ENCODE assay signal across 9 cellular contexts in genomic region chr4:146342600-146343192, GRCh38.
A peak's percentile ranks its signal among the peaks of the same experiment; 100 is the strongest.
DNase-seq lines count a peak whose midpoint lies in the region; ATAC-seq, FAIRE-seq and TF ChIP-seq lines count a peak whose summit lies in the region.
"Had no signal": no experiment of that assay in that cellular context is flagged by ENCODE, and none has a peak within 500 bp of the region (broad histone marks: within the 10 kb centered on the region; RNA-seq: fewer than 3 reads in every experiment).

No MANE protein-coding gene starts in this region.

- no peak overlapping the region for H2AFZ ChIP-seq in HepG2 (ENCODE audit: low read length)

- intact Hi-C loops in HepG2 (cut with micrococcal nuclease; ENCODE audit: unreplicated experiment), result loop anchor here (1.0 to 5.0 kb wide), 4 partner anchors 180 to 755 kb away; partner anchors contain the start of genes POU4F2 and SLC10A7

- H3K9ac ChIP-seq in HepG2 (ENCODE audit: insufficient read depth, low read depth, low read length), result no peak overlapping the region

- 78% methylated on average over 1 of the region's 1 CpG for WGBS in HepG2 (ENCODE audit: low lambda C conversion rate)

- POLR2A ChIA-PET in HepG2 (lab: Yijun Ruan, JAX), result no interaction called here

- H3K4me3 Mint-ChIP-seq in activated naive CD8-positive, alpha-beta T cell treated with anti-CD3 and anti-CD28 coated beads, Interleukin-2, amount 50 U/mL, for 24 hours, result no peak overlapping the region
- H3K4me3 Mint-ChIP-seq in activated naive CD8-positive, alpha-beta T cell treated with anti-CD3 and anti-CD28 coated beads for 36 hours, result no peak overlapping the region
- H3K4me3 Mint-ChIP-seq: activated naive CD8-positive, alpha-beta T cell had no signal

- BruUV-seq in HepG2 (replicated peaks; lab: Mats Ljungman, UMichigan), result no TSS peak

- CTCF ChIA-PET in HepG2 (lab: Yijun Ruan, JAX; ENCODE audit: low intra/inter-chr PET ratio, low total read pairs), result interaction anchor here (3.2 kb wide), 1 partner anchor 574 kb away, joined by 16 read pairs; no protein-coding TSS in a partner anchor

- no peak overlapping the region for H3K27ac ChIP-seq in HepG2 (ENCODE audit: extremely low read length, insufficient read depth, low read length)

- no peak for TF ChIP-seq POLR2A in NB4 (IDR thresholded peaks at IDR 0.05; ENCODE audit: extremely low read depth, insufficient read length)
- no peak for TF ChIP-seq POLR2A in HepG2 (IDR thresholded peaks at IDR 0.05; ENCODE audit: insufficient read depth in 1 of 2, low read depth in 2 of 2, low read length in 2 of 2)

- TF ChIP-seq EP300 in HepG2 (IDR thresholded peaks at IDR 0.05; ENCODE audit: low read depth in 2 of 2, low read length in 2 of 2) (no peak), HepG2 (CRISPR knock-in tag; IDR thresholded peaks at IDR 0.05; ENCODE audit: borderline replicate concordance) (no peak)

- FAIRE-seq in HepG2 (lab: Jason Lieb, UNC), result no peak

- peak; percentile 10 for TF ChIP-seq CTCF in NB4 (IDR thresholded peaks at IDR 0.05; ENCODE audit: low read depth, low read length)
- TF ChIP-seq CTCF in HepG2 (CRISPR knock-in tag; IDR thresholded peaks at IDR 0.05), result peak; percentile 37

- no peak for ATAC-seq in activated naive CD8-positive, alpha-beta T cell treated with anti-CD3 and anti-CD28 coated beads, Interleukin-2, amount 50 U/mL, for 24 hours
- no peak for ATAC-seq in HepG2
- no peak for ATAC-seq in HG03139 (IDR thresholded peaks at IDR 0.05; ENCODE audit: unreplicated experiment)
- ATAC-seq in HG03460 (IDR thresholded peaks at IDR 0.05; ENCODE audit: unreplicated experiment), result no peak

- H3K27me3 Mint-ChIP-seq in activated naive CD8-positive, alpha-beta T cell treated with anti-CD3 and anti-CD28 coated beads, Interleukin-2, amount 50 U/mL, for 24 hours, result no peaks in the 10 kb centered on the region
- no peaks in the 10 kb centered on the region for H3K27me3 Mint-ChIP-seq in activated naive CD8-positive, alpha-beta T cell treated with anti-CD3 and anti-CD28 coated beads for 36 hours
- H3K27me3 Mint-ChIP-seq: activated naive CD8-positive, alpha-beta T cell had no signal

- no peaks in the 10 kb centered on the region for H3K4me1 ChIP-seq in HepG2 (ENCODE audit: insufficient read depth, low read length)

- H3K36me3 Mint-ChIP-seq in activated naive CD8-positive, alpha-beta T cell treated with anti-CD3 and anti-CD28 coated beads, Interleukin-2, amount 50 U/mL, for 24 hours (ENCODE audit: low read depth), result no peaks in the 10 kb centered on the region
- H3K36me3 Mint-ChIP-seq in activated naive CD8-positive, alpha-beta T cell treated with anti-CD3 and anti-CD28 coated beads for 36 hours, result no peaks in the 10 kb centered on the region
- H3K36me3 Mint-ChIP-seq: activated naive CD8-positive, alpha-beta T cell had no signal

- no peaks in the 10 kb centered on the region for H3K9me3 Mint-ChIP-seq in activated naive CD8-positive, alpha-beta T cell treated with anti-CD3 and anti-CD28 coated beads, Interleukin-2, amount 50 U/mL, for 24 hours
- H3K9me3 Mint-ChIP-seq in activated naive CD8-positive, alpha-beta T cell treated with anti-CD3 and anti-CD28 coated beads for 36 hours, result no peaks in the 10 kb centered on the region

- no peaks in the 10 kb centered on the region for H3K36me3 ChIP-seq in HepG2 (replicated peaks in 1 of 2; ENCODE audit: control insufficient read depth in 1 of 2, insufficient read depth in 2 of 2, low read length in 2 of 2)

- DNase-seq in activated naive CD8-positive, alpha-beta T cell treated with anti-CD3 and anti-CD28 coated beads, Interleukin-2, amount 50 U/mL, for 24 hours, result peak; percentile 21
- no peak for DNase-seq in activated naive CD8-positive, alpha-beta T cell treated with anti-CD3 and anti-CD28 coated beads for 36 hours
- peak; percentile 38 for DNase-seq in NB4 (ENCODE audit: low read depth)
- DNase-seq in astrocyte of the hippocampus (ENCODE audit: low read depth, low spot score), result peak; percentile 29
- DNase-seq in HepG2 (ENCODE audit: low spot score), result no peak
- DNase-seq in MV-4-11 (lab: John Stamatoyannopoulos, UW), result no peak

- TF ChIP-seq RAD21 in HepG2 (CRISPR knock-in tag; IDR thresholded peaks at IDR 0.05), result no peak

- H4K20me1 ChIP-seq in HepG2 (ENCODE audit: insufficient read depth, low read length), result 0 out of 2 replicates have a peak, but pooled peaks cover 5% of the 10 kb centered on the region

- H3K4me1 Mint-ChIP-seq in activated naive CD8-positive, alpha-beta T cell treated with anti-CD3 and anti-CD28 coated beads, Interleukin-2, amount 50 U/mL, for 24 hours, result peaks cover 8% of the 10 kb centered on the region
- peaks cover 16% of the 10 kb centered on the region for H3K4me1 Mint-ChIP-seq in activated naive CD8-positive, alpha-beta T cell treated with anti-CD3 and anti-CD28 coated beads for 36 hours

- no peak overlapping the region for H3K27ac Mint-ChIP-seq in activated naive CD8-positive, alpha-beta T cell treated with anti-CD3 and anti-CD28 coated beads, Interleukin-2, amount 50 U/mL, for 24 hours
- H3K27ac Mint-ChIP-seq in activated naive CD8-positive, alpha-beta T cell treated with anti-CD3 and anti-CD28 coated beads for 36 hours, result no peak overlapping the region
- H3K27ac Mint-ChIP-seq: activated naive CD8-positive, alpha-beta T cell had no signal

- H3K9me3 ChIP-seq in HepG2 (ENCODE audit: low read length), result no peaks in the 10 kb centered on the region

- no peaks in the 10 kb centered on the region for H3K79me2 ChIP-seq in HepG2 (ENCODE audit: insufficient read depth, low read length)

- no peaks in the 10 kb centered on the region for H3K27me3 ChIP-seq in HepG2 (ENCODE audit: control insufficient read depth in 1 of 2, insufficient read depth in 2 of 2, low read length in 2 of 2)

- no peak overlapping the region for H3K4me3 ChIP-seq in NB4 (ENCODE audit: low read depth, low read length)
- H3K4me3 ChIP-seq in HepG2 (replicated peaks in 1 of 3; ENCODE audit: insufficient read depth in 1 of 3, low read depth in 2 of 3, low read length in 3 of 3), result no peak overlapping the region

- in situ Hi-C loops in HepG2 (cut with HindIII; ENCODE audit: extremely low pct_ligation_motif_present, low pct_unique_long_range_greater_than_20kb), result loop anchor here (25.0 kb wide), 1 partner anchor 745 kb away; no protein-coding TSS in a partner anchor

- no peak overlapping the region for H3K4me2 ChIP-seq in HepG2 (ENCODE audit: low read depth, low read length)

TF ChIP-seq in HepG2, 621 proteins besides CTCF, POLR2A, EP300 and RAD21:
- TF ChIP-seq PRPF4 (IDR thresholded peaks at IDR 0.05; ENCODE audit: low read depth, low read length, poor library complexity, severe bottlenecking) (no peak), KMT2B (CRISPR knock-in tag; IDR thresholded peaks at IDR 0.05) (no peak), ARID3A (IDR thresholded peaks at IDR 0.05; ENCODE audit: low read depth, low read length) (peak; percentile 48; the same call in 1 of the 2 replicates), STAG1 (CRISPR knock-in tag; IDR thresholded peaks at IDR 0.05) (peak; percentile 48), SMC3 (IDR thresholded peaks at IDR 0.05; ENCODE audit: low read length) (peak; percentile 22; the same call in 1 of the 2 replicates)
TF ChIP-seq in HepG2: peak in this region for 3.

Comparison
In these comparisons a context has a peak if more than half of its experiments do, and no peak if none do; other contexts are left out.
1. DNase-seq: peak in activated naive CD8-positive, alpha-beta T cell treated with anti-CD3 and anti-CD28 coated beads, Interleukin-2, amount 50 U/mL, for 24 hours (single experiment), NB4 (single experiment) and astrocyte of the hippocampus (single experiment); none in activated naive CD8-positive, alpha-beta T cell treated with anti-CD3 and anti-CD28 coated beads for 36 hours (single experiment), HepG2 (single experiment) and MV-4-11 (single experiment).